Comparison of ENCODE assay signal across 8 cellular contexts in genomic region chr11:12110201-12110713, GRCh38. TPM values are rescaled to one million over a fixed set of nuclear protein-coding genes. Genes with fewer than 3 reads are reported as not detected.
DNase-seq lines count a peak whose midpoint lies in the region; ATAC-seq and TF ChIP-seq lines count a peak whose summit lies in the region.

MICAL2 (plus strand) TSS chr11:12110590; CDS start chr11:12162156, 51,566 bp downstream.

- H3K27ac Mint-ChIP-seq in activated naive CD4-positive, alpha-beta T cell treated with anti-CD3 and anti-CD28 coated beads, Interleukin-2, amount 50 U/mL, for 72 hours = peak within 1 kb of the TSS; percentile 81 to 96

- H3K4me2 ChIP-seq in osteoblast (ENCODE audit: insufficient read depth, low read length) = peak within 1 kb of the TSS; percentile 94

- peaks cover 27% of the 10 kb centered on the region for H3K36me3 ChIP-seq in osteoblast (ENCODE audit: insufficient read depth, low read length)

- no peaks in the 10 kb centered on the region for H3K9me3 ChIP-seq in osteoblast (ENCODE audit: low read depth, low read length)

- H3K4me3 ChIP-seq in HFF-Myc (replicated peaks; ENCODE audit: low read depth, low read length) (peak within 1 kb of the TSS; percentile 77), NB4 (ENCODE audit: low read depth, low read length) (peak within 1 kb of the TSS; percentile 54), osteoblast (ENCODE audit: insufficient read depth, low read length) (peak within 1 kb of the TSS; percentile 91)

- H3K9me3 Mint-ChIP-seq in activated naive CD4-positive, alpha-beta T cell treated with anti-CD3 and anti-CD28 coated beads, Interleukin-2, amount 50 U/mL, for 72 hours = no peaks in the 10 kb centered on the region

- H4K20me1 ChIP-seq in osteoblast (ENCODE audit: insufficient read depth, low read length) = peaks cover 23% of the 10 kb centered on the region

- H3K36me3 Mint-ChIP-seq in activated naive CD4-positive, alpha-beta T cell treated with anti-CD3 and anti-CD28 coated beads, Interleukin-2, amount 50 U/mL, for 72 hours = peaks cover 0 to 6% of the 10 kb centered on the region in 2 donors

- peak within 1 kb of the TSS; percentile 85 for H2AFZ ChIP-seq in osteoblast (ENCODE audit: low read length)

- DNase-seq in GM03348 (ENCODE audit: low spot score) (peak; percentile 98), HFF-Myc (ENCODE audit: extremely low read depth, low read depth) (peak; percentile 43), NB4 (ENCODE audit: low read depth) (peak; percentile 91), SKM-1 (lab: John Stamatoyannopoulos, UW; ENCODE audit: unreplicated experiment) (peak; percentile 54), glomerular endothelial cell (ENCODE audit: extremely low read depth, low read depth, low spot score) (no peak), osteoblast (ENCODE audit: insufficient read length, low spot score, missing footprints) (peak; percentile 99)
- DNase-seq in activated naive CD4-positive, alpha-beta T cell treated with anti-CD3 and anti-CD28 coated beads, Interleukin-2, amount 50 U/mL, for 72 hours (ENCODE audit: low spot score in 2 of 2) = peak; percentile 87 to 90

- H3K27me3 ChIP-seq in osteoblast (ENCODE audit: insufficient read depth, low read length) = no peaks in the 10 kb centered on the region

- peak within 1 kb of the TSS; percentile 94 for H3K27ac ChIP-seq in osteoblast (ENCODE audit: low read depth, low read length)
- H3K27ac ChIP-seq in temporal lobe (ENCODE audit: low read depth, low read length) = peak within 1 kb of the TSS; percentile 66

- H3K79me2 ChIP-seq in osteoblast (ENCODE audit: insufficient read depth, low read length) = peaks cover 50% of the 10 kb centered on the region

- TF ChIP-seq POLR2A in NB4 (IDR thresholded peaks at IDR 0.05; ENCODE audit: extremely low read depth, insufficient read length) = no peak

- peaks cover 45% of the 10 kb centered on the region for H3K4me1 ChIP-seq in osteoblast (ENCODE audit: insufficient read depth, low read length)

- peak; percentile 95 for ATAC-seq in activated naive CD4-positive, alpha-beta T cell treated with anti-CD3 and anti-CD28 coated beads, Interleukin-2, amount 50 U/mL, for 72 hours

- no peak for TF ChIP-seq CTCF in HFF-Myc (IDR thresholded peaks at IDR 0.05; ENCODE audit: low read depth, low read length, missing control alignments)
- TF ChIP-seq CTCF in NB4 (IDR thresholded peaks at IDR 0.05; ENCODE audit: low read depth, low read length) = no peak
- no peak for TF ChIP-seq CTCF in osteoblast (IDR thresholded peaks at IDR 0.05; ENCODE audit: extremely low read depth, low read depth, low read length)

RNA-seq across cellular contexts. Expression of gene MICAL2, which starts in this region (rescaled TPM):
- 100 to 1,000 TPM in 1 of 2 donors, 10 to 100 TPM in 1; 60.8 to 124 TPM for total RNA-seq in activated naive CD4-positive, alpha-beta T cell treated with anti-CD3 and anti-CD28 coated beads, Interleukin-2, amount 50 U/mL, for 72 hours
- total RNA-seq in glomerular endothelial cell = 168 and 252 TPM in 2 replicates
- total RNA-seq in osteoblast = 109 and 156 TPM in 2 replicates
- total RNA-seq in temporal lobe = 12.3 TPM
